22 cellular contexts compared by ENCODE assay signal in genomic region chr10:11292576-11293302, GRCh38.
DNase-seq lines count a peak whose midpoint lies in the region; ATAC-seq and TF ChIP-seq lines count a peak whose summit lies in the region.
"Had no signal": no experiment of that assay in that cellular context is flagged by ENCODE, and none has a peak within 500 bp of the region (broad histone marks: within the 10 kb centered on the region; RNA-seq: fewer than 3 reads in every experiment).

No MANE protein-coding gene starts in this region.

- H3K27ac ChIP-seq in tibial nerve, result no peak overlapping the region
- H3K27ac ChIP-seq: PC-9, upper lobe of left lung, VCaP had no signal

- no peak overlapping the region for H3K4me3 ChIP-seq in tibial nerve
- H3K4me3 ChIP-seq: PC-9, upper lobe of left lung had no signal

- DNase-seq in activated CD4-positive, alpha-beta T cell treated with anti-CD3 and anti-CD28 coated beads for 36 hours, result no peak
- no peak for DNase-seq in activated CD4-positive, alpha-beta T cell treated with anti-CD3 and anti-CD28 coated beads, Interleukin-2, amount 10 ng/mL, durations not matched to agents 7 days and 5 days
- no peak for DNase-seq in T-cell
- DNase-seq in central memory CD8-positive, alpha-beta T cell (ENCODE audit: low spot score in 2 of 2), result no peak
- DNase-seq in posterior vena cava (ENCODE audit: low spot score), result peak; percentile 55
- no peak for DNase-seq in T-helper 9 cell
- no peak for DNase-seq in activated CD4-positive, CD25-positive, alpha-beta regulatory T cell treated with anti-CD3 and anti-CD28 coated beads, Interleukin-2, amount 50 U/mL, for 72 hours
- DNase-seq in tibial nerve (ENCODE audit: low spot score in 2 of 2), result no peak
- DNase-seq: 8988T; activated gamma-delta T cell; AML-193; EL; Karpas-422; left colon; NCI-H1930; NCI-H345; PC-9; SIG-M5; stimulated activated naive CD4-positive, alpha-beta T cell; upper lobe of left lung had no signal

- H3K27ac Mint-ChIP-seq in activated CD4-positive, alpha-beta T cell treated with anti-CD3 and anti-CD28 coated beads for 36 hours, result peak overlapping the region; percentile 32
- H3K27ac Mint-ChIP-seq in activated CD4-positive, alpha-beta T cell treated with anti-CD3 and anti-CD28 coated beads, Interleukin-2, amount 10 ng/mL, durations not matched to agents 7 days and 5 days, result no peak overlapping the region
- peak overlapping the region; percentile 55 to 84 for H3K27ac Mint-ChIP-seq in T-cell
- H3K27ac Mint-ChIP-seq in central memory CD8-positive, alpha-beta T cell (ENCODE audit: low read depth), result peak overlapping the region; percentile 14
- H3K27ac Mint-ChIP-seq: progenitor cell of endocrine pancreas had no signal

- peaks cover 43% of the 10 kb centered on the region for H3K4me1 Mint-ChIP-seq in activated CD4-positive, alpha-beta T cell treated with anti-CD3 and anti-CD28 coated beads for 36 hours
- peaks cover 7% of the 10 kb centered on the region for H3K4me1 Mint-ChIP-seq in activated CD4-positive, alpha-beta T cell treated with anti-CD3 and anti-CD28 coated beads, Interleukin-2, amount 10 ng/mL, durations not matched to agents 7 days and 5 days
- H3K4me1 Mint-ChIP-seq in T-cell, result peaks cover 41 to 45% (median 41%) of the 10 kb centered on the region in 3 donors
- peaks cover 36% of the 10 kb centered on the region for H3K4me1 Mint-ChIP-seq in central memory CD8-positive, alpha-beta T cell

- H3K36me3 Mint-ChIP-seq in activated CD4-positive, alpha-beta T cell treated with anti-CD3 and anti-CD28 coated beads for 36 hours (ENCODE audit: low read depth), result peaks cover 81% of the 10 kb centered on the region
- H3K36me3 Mint-ChIP-seq in activated CD4-positive, alpha-beta T cell treated with anti-CD3 and anti-CD28 coated beads, Interleukin-2, amount 10 ng/mL, durations not matched to agents 7 days and 5 days (ENCODE audit: low read depth), result peaks cover 85% of the 10 kb centered on the region
- H3K36me3 Mint-ChIP-seq in T-cell, result peaks cover 84% of the 10 kb centered on the region
- H3K36me3 Mint-ChIP-seq in central memory CD8-positive, alpha-beta T cell (ENCODE audit: insufficient read depth), result peaks cover 81% of the 10 kb centered on the region

- WGBS in tibial nerve, 2 donors, result 93 to 97% methylated on average over 14 of the region's 14 CpGs

- CTCF ChIA-PET in activated CD4-positive, alpha-beta T cell treated with anti-CD3 and anti-CD28 coated beads for 36 hours (lab: Charles Lee), result interaction anchor here (0.7 kb wide), 1 partner anchor 673 kb away, joined by 3 read pairs; no protein-coding TSS in a partner anchor
- CTCF ChIA-PET in activated CD4-positive, alpha-beta T cell treated with anti-CD3 and anti-CD28 coated beads, Interleukin-2, amount 10 ng/mL, durations not matched to agents 7 days and 5 days (lab: Charles Lee), result no interaction called here
- CTCF ChIA-PET in T-cell (lab: Charles Lee), result no interaction called here

- no peaks in the 10 kb centered on the region for H3K9me3 Mint-ChIP-seq in activated CD4-positive, alpha-beta T cell treated with anti-CD3 and anti-CD28 coated beads for 36 hours (ENCODE audit: low read depth)
- no peaks in the 10 kb centered on the region for H3K9me3 Mint-ChIP-seq in activated CD4-positive, alpha-beta T cell treated with anti-CD3 and anti-CD28 coated beads, Interleukin-2, amount 10 ng/mL, durations not matched to agents 7 days and 5 days
- H3K9me3 Mint-ChIP-seq in T-cell, result no peaks in the 10 kb centered on the region
- no peaks in the 10 kb centered on the region for H3K9me3 Mint-ChIP-seq in central memory CD8-positive, alpha-beta T cell

- H3K4me1 ChIP-seq in tibial nerve, result peaks cover 0 to 8% (median 0%) of the 10 kb centered on the region in 4 donors
- H3K4me1 ChIP-seq: upper lobe of left lung had no signal

- no peak for TF ChIP-seq EP300 in tibial nerve (IDR thresholded peaks at IDR 0.05)

- POLR2A ChIA-PET in activated CD4-positive, alpha-beta T cell treated with anti-CD3 and anti-CD28 coated beads for 36 hours (lab: Charles Lee), result interaction anchor here (0.7 kb wide), 1 partner anchor 83 kb away, joined by 4 read pairs; no protein-coding TSS in a partner anchor
- POLR2A ChIA-PET in activated CD4-positive, alpha-beta T cell treated with anti-CD3 and anti-CD28 coated beads, Interleukin-2, amount 10 ng/mL, durations not matched to agents 7 days and 5 days (lab: Charles Lee), result interaction anchor here (0.6 kb wide), 1 partner anchor 45 kb away, joined by 4 read pairs; no protein-coding TSS in a partner anchor
- POLR2A ChIA-PET in T-cell (lab: Charles Lee), result interaction anchor here in 1 of 2 donors (0.6 kb wide), 1 partner anchor 184 kb away, joined by 5 read pairs; no protein-coding TSS in a partner anchor

- no peak for TF ChIP-seq CTCF in tibial nerve (IDR thresholded peaks at IDR 0.05)

- H3K27me3 ChIP-seq in tibial nerve, result no peaks in the 10 kb centered on the region
- H3K27me3 ChIP-seq: upper lobe of left lung had no signal

- H3K4me3 Mint-ChIP-seq in activated CD4-positive, alpha-beta T cell treated with anti-CD3 and anti-CD28 coated beads for 36 hours, result no peak overlapping the region
- no peak overlapping the region for H3K4me3 Mint-ChIP-seq in activated CD4-positive, alpha-beta T cell treated with anti-CD3 and anti-CD28 coated beads, Interleukin-2, amount 10 ng/mL, durations not matched to agents 7 days and 5 days
- no peak overlapping the region for H3K4me3 Mint-ChIP-seq in T-cell
- H3K4me3 Mint-ChIP-seq in central memory CD8-positive, alpha-beta T cell, result no peak overlapping the region

- no peak for ATAC-seq in activated CD4-positive, alpha-beta T cell treated with anti-CD3 and anti-CD28 coated beads for 36 hours
- no peak for ATAC-seq in T-cell (replicated peaks in 1 of 4)
- no peak for ATAC-seq in central memory CD8-positive, alpha-beta T cell (replicated peaks; ENCODE audit: extremely low read depth, poor library complexity, severe bottlenecking)
- ATAC-seq: left colon had no signal

- intact Hi-C loops in activated CD4-positive, alpha-beta T cell treated with anti-CD3 and anti-CD28 coated beads for 36 hours (cut with DNase I, micrococcal nuclease), result no loop called here
- intact Hi-C loops in posterior vena cava (cut with DNase I), result loop anchor here in 1 of 2 donors (2.0 kb wide), 1 partner anchor 72 kb away; no protein-coding TSS in a partner anchor

- H3K27me3 Mint-ChIP-seq in activated CD4-positive, alpha-beta T cell treated with anti-CD3 and anti-CD28 coated beads for 36 hours, result no peaks in the 10 kb centered on the region
- H3K27me3 Mint-ChIP-seq in activated CD4-positive, alpha-beta T cell treated with anti-CD3 and anti-CD28 coated beads, Interleukin-2, amount 10 ng/mL, durations not matched to agents 7 days and 5 days, result no peaks in the 10 kb centered on the region
- no peaks in the 10 kb centered on the region for H3K27me3 Mint-ChIP-seq in T-cell
- H3K27me3 Mint-ChIP-seq in central memory CD8-positive, alpha-beta T cell, result no peaks in the 10 kb centered on the region
- H3K27me3 Mint-ChIP-seq: progenitor cell of endocrine pancreas had no signal

- TF ChIP-seq POLR2A in tibial nerve (IDR thresholded peaks at IDR 0.05), result no peak

- H3K36me3 ChIP-seq in tibial nerve, result peaks cover 0 to 93% (median 10%) of the 10 kb centered on the region in 3 donors

- no peaks in the 10 kb centered on the region for H3K9me3 ChIP-seq in tibial nerve
- H3K9me3 ChIP-seq: upper lobe of left lung had no signal
